Comparison of ENCODE assay signal across 9 cellular contexts in genomic region chr17:31559647-31560501, GRCh38.
DNase-seq lines count a peak whose midpoint lies in the region; ATAC-seq, FAIRE-seq and TF ChIP-seq lines count a peak whose summit lies in the region.
"Had no signal": no experiment of that assay in that cellular context is flagged by ENCODE, and none has a peak within 500 bp of the region (broad histone marks: within the 10 kb centered on the region; RNA-seq: fewer than 3 reads in every experiment).

No MANE protein-coding gene starts in this region.

- POLR2A ChIA-PET in HepG2 (lab: Yijun Ruan, JAX) = interaction anchor here (1.0 kb wide), 1 partner anchor 282 kb away, joined by 3 read pairs; no protein-coding TSS in a partner anchor

- H4K20me1 ChIP-seq in HepG2 (ENCODE audit: insufficient read depth, low read length) = no peaks in the 10 kb centered on the region

- peaks cover 0 to 10% (median 0%) of the 10 kb centered on the region in 5 experiments for H3K9me3 Mint-ChIP-seq in brain

- TF ChIP-seq EP300 in HepG2 (IDR thresholded peaks at IDR 0.05; ENCODE audit: low read depth in 2 of 2, low read length in 2 of 2) (no peak), HepG2 (CRISPR knock-in tag; IDR thresholded peaks at IDR 0.05; ENCODE audit: borderline replicate concordance) (no peak)

- no peak for FAIRE-seq in HepG2 (lab: Jason Lieb, UNC)
- FAIRE-seq: A204.1 had no signal

- H3K27ac ChIP-seq in HepG2 (ENCODE audit: extremely low read length, insufficient read depth, low read length) (no peak overlapping the region), testis (peak overlapping the region; percentile 39 to 72)

- H3K36me3 Mint-ChIP-seq in brain = no peaks in the 10 kb centered on the region

- H3K79me2 ChIP-seq in HepG2 (ENCODE audit: insufficient read depth, low read length) = no peaks in the 10 kb centered on the region

- peaks cover 24% of the 10 kb centered on the region for H3K4me1 Mint-ChIP-seq in brain

- intact Hi-C loops in HepG2 (cut with micrococcal nuclease; ENCODE audit: unreplicated experiment) (no loop called here), testis (cut with DNase I; ENCODE audit: low total_unique reads) (loop anchor here (5.0 kb wide), 1 partner anchor 282 kb away; no protein-coding TSS in a partner anchor)

- in situ Hi-C loops in HepG2 (cut with HindIII; ENCODE audit: extremely low pct_ligation_motif_present, low pct_unique_long_range_greater_than_20kb) = loop anchor here (5.0 kb wide), 1 partner anchor 282 kb away; no protein-coding TSS in a partner anchor

- 97% methylated on average over 67 of the region's 82 CpGs for WGBS in HepG2 (ENCODE audit: low lambda C conversion rate)
- 12 to 32% methylated on average over 17 to 77 of the region's 82 CpGs for whole genome bisulfite sequencing in testis, 2 donors

- no peak overlapping the region for H2AFZ ChIP-seq in HepG2 (ENCODE audit: low read length)

- no peak for TF ChIP-seq RAD21 in HepG2 (CRISPR knock-in tag; IDR thresholded peaks at IDR 0.05)

- CTCF ChIA-PET in HepG2 (lab: Yijun Ruan, JAX; ENCODE audit: low intra/inter-chr PET ratio, low total read pairs) = interaction anchor here (2.1 kb wide), 1 partner anchor 283 kb away, joined by 34 read pairs; no protein-coding TSS in a partner anchor

- H3K27ac Mint-ChIP-seq in brain = peak overlapping the region in 2 of 5 experiments; percentile 34 to 54

- no peak overlapping the region for H3K4me3 ChIP-seq in HepG2 (replicated peaks in 1 of 3; ENCODE audit: insufficient read depth in 1 of 3, low read depth in 2 of 3, low read length in 3 of 3)
- H3K4me3 ChIP-seq in testis = peak overlapping the region; percentile 62 to 66

- H3K4me3 Mint-ChIP-seq in brain = peak overlapping the region; percentile 76 to 85 (median 77)

- TF ChIP-seq POLR2A in HepG2 (IDR thresholded peaks at IDR 0.05; ENCODE audit: insufficient read depth in 1 of 2, low read depth in 2 of 2, low read length in 2 of 2) (no peak), testis (IDR thresholded peaks at IDR 0.05) (no peak)

- TF ChIP-seq CTCF in brain (conservative IDR thresholded peaks at IDR 0.05) (no peak), HepG2 (CRISPR knock-in tag; IDR thresholded peaks at IDR 0.05) (no peak), testis (IDR thresholded peaks at IDR 0.05) (no peak)

- no peaks in the 10 kb centered on the region for H3K36me3 ChIP-seq in HepG2 (replicated peaks in 1 of 2; ENCODE audit: control insufficient read depth in 1 of 2, insufficient read depth in 2 of 2, low read length in 2 of 2)
- no peaks in the 10 kb centered on the region for H3K36me3 ChIP-seq in testis (ENCODE audit: low read depth, missing control alignments)

- ATAC-seq in HepG2 = no peak

- H3K27me3 Mint-ChIP-seq in brain = peaks cover 73% of the 10 kb centered on the region

- H3K9ac ChIP-seq in HepG2 (ENCODE audit: insufficient read depth, low read depth, low read length) = no peak overlapping the region

- H3K4me2 ChIP-seq in HepG2 (ENCODE audit: low read depth, low read length) = peak overlapping the region; percentile 90; the same call in 1 of the 2 replicates

- H3K4me1 ChIP-seq in HepG2 (ENCODE audit: insufficient read depth, low read length) = peaks cover 39% of the 10 kb centered on the region
- H3K4me1 ChIP-seq in testis = no peaks in the 10 kb centered on the region

- H3K27me3 ChIP-seq in HepG2 (ENCODE audit: control insufficient read depth in 1 of 2, insufficient read depth in 2 of 2, low read length in 2 of 2) = peaks cover 0 to 6% of the 10 kb centered on the region in 2 experiments; a peak in 1 of 5 replicates
- no peaks in the 10 kb centered on the region for H3K27me3 ChIP-seq in testis

- H3K9me3 ChIP-seq in HepG2 (ENCODE audit: low read length) (no peaks in the 10 kb centered on the region), testis (no peaks in the 10 kb centered on the region)

- no TSS peak for BruUV-seq in HepG2 (replicated peaks; lab: Mats Ljungman, UMichigan)

- DNase-seq in DMS53 (lab: John Stamatoyannopoulos, UW) = peak; percentile 59
- no peak for DNase-seq in DMS53 treated with DMSO at 0.1 percent for 48 hours (lab: John Stamatoyannopoulos, UW; ENCODE audit: unreplicated experiment)
- no peak for DNase-seq in HepG2 (ENCODE audit: low spot score)
- DNase-seq in testis = no peak
- no peak for DNase-seq in SIG-M5 treated with dmso at 0.1 percent for 504 hours (lab: John Stamatoyannopoulos, UW; ENCODE audit: unreplicated experiment)
- no peak for DNase-seq in stimulated activated naive CD4-positive, alpha-beta T cell (lab: John Stamatoyannopoulos, UW)
- no peak for DNase-seq in NAMALWA (ENCODE audit: low spot score)

TF ChIP-seq in HepG2, 621 proteins besides CTCF, POLR2A, EP300 and RAD21 (continues in another document):
- peak; percentile 49; the same call in 1 of the 2 replicates for TF ChIP-seq ZBTB38 (CRISPR knock-in tag; IDR thresholded peaks at IDR 0.05)
- TF ChIP-seq ZNF75D (CRISPR knock-in tag; IDR thresholded peaks at IDR 0.05; ENCODE audit: borderline replicate concordance) = no peak
- TF ChIP-seq ZNF407 (CRISPR knock-in tag; IDR thresholded peaks at IDR 0.05; ENCODE audit: not compliant biosample characterization) = peak; percentile 11
- peak; percentile 20; the same call in 1 of the 2 replicates for TF ChIP-seq ZFP91 (CRISPR knock-in tag; IDR thresholded peaks at IDR 0.05; ENCODE audit: borderline replicate concordance)

Comparison
In these comparisons a context has a peak if more than half of its experiments do, and no peak if none do; other contexts are left out.
1. H3K4me3 ChIP-seq: peak in testis (2 of 2); none in HepG2 (0 of 3).